ENCODE assay signal across 26 cellular contexts in the genomic region with DNA sequence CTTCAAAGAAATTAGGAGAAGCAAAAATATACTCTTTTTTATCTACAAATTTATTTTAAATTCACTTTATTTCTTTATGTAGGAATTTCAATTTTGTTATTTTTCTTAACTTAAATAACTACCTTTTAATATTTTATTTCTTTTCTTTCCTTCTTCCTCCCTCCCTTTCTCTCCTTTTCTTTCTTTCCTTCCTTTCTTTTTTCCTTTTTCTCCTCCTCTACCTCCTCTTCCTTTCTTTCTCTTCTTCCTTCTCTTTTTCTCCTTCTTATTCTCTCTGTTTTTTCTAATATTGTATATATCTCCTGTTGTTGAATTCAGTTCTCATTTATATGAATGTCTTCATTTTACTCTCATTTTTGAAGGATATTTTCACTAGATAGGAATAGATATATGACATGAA.
"Had no signal": no experiment of that assay in that cellular context is flagged by ENCODE, and none has a peak within 500 bp of the region (broad histone marks: within the 10 kb centered on the region; RNA-seq: fewer than 3 reads in every experiment).

No MANE protein-coding gene starts in this region.

- H3K4me3 ChIP-seq: colonic mucosa, dorsolateral prefrontal cortex, esophagus squamous epithelium, gastrocnemius medialis, heart right ventricle, left lung, lower lobe of right lung, mucosa of descending colon had no signal

- H3K27me3 ChIP-seq: colonic mucosa, dorsolateral prefrontal cortex, esophagus squamous epithelium, gastrocnemius medialis, heart right ventricle, left lung had no signal

- ATAC-seq: esophagus mucosa, gastrocnemius medialis, heart right ventricle, left cardiac atrium, left lung, left ventricle myocardium superior, lower lobe of right lung, mucosa of descending colon had no signal

- DNase-seq: colonic mucosa; cortex of kidney; dermis blood vessel endothelial cell; dorsolateral prefrontal cortex; effector CD4-positive, alpha-beta T cell; effector memory CD4-positive, alpha-beta T cell; erythroblast; esophagus squamous epithelium; foreskin fibroblast; foreskin melanocyte; gastrocnemius medialis; glutamatergic neuron; head of caudate nucleus; heart right ventricle; hippocampal formation; left cardiac atrium; left lung; left ventricle myocardium superior; lower lobe of right lung; mesenchymal stem cell; mucosa of descending colon had no signal

- H3K27ac ChIP-seq: colonic mucosa, dorsolateral prefrontal cortex, epithelial cell of prostate, esophagus squamous epithelium, gastrocnemius medialis, heart right ventricle, left lung, lower lobe of right lung had no signal

- H3K4me3 Mint-ChIP-seq: mesothelial cell of epicardium had no signal

- H3K27ac Mint-ChIP-seq: mesothelial cell of epicardium had no signal

- H3K9me3 ChIP-seq: colonic mucosa, esophagus squamous epithelium, gastrocnemius medialis, left lung, lower lobe of right lung, mucosa of descending colon had no signal

- FAIRE-seq: islet of Langerhans, keratinocyte had no signal

- H3K4me1 Mint-ChIP-seq: mesothelial cell of epicardium had no signal

- H3K36me3 ChIP-seq: colonic mucosa, esophagus squamous epithelium, left lung, lower lobe of right lung had no signal

- H3K4me1 ChIP-seq: colonic mucosa, esophagus squamous epithelium, gastrocnemius medialis, heart right ventricle, left lung, lower lobe of right lung had no signal
